ENCODE assay signal across 15 cellular contexts in the genomic region with DNA sequence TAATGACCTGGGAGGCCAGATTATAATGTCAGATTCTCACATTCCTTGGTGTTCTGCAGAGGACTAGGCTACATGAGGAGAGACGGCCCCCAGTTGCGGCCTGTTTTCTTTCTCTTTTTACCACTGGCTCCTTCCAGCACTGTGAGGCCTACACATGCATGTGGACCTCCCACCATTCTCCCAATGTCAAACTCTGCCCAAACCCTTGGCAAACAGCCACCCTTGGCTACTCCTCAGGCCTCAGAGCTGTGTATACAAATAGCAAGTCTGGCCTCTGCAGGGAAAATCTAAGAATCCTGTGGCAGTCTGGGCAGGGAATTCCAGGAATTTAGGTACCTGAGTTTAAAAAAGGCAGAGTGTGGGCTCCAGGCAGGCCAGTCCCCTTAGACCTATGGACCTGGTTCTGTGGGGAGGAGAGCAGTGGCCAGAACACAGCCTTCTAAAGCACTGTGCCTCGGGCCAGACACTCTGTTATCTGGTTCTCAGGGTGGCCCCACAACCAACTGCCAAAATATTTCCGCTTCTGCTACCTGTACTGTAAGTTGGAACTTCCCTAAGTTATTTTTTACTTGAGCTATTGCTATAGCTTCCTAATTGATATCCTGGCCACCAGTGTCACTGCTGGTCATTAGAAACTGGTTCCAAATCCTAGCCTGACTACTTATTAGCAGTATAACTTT. TPM values are rescaled to one million over a fixed set of nuclear protein-coding genes. Genes with fewer than 3 reads are reported as not detected.
DNase-seq lines count a peak whose midpoint lies in the region; ATAC-seq and TF ChIP-seq lines count a peak whose summit lies in the region.
"Had no signal": no experiment of that assay in that cellular context is flagged by ENCODE, and none has a peak within 500 bp of the region (broad histone marks: within the 10 kb centered on the region; RNA-seq: fewer than 3 reads in every experiment).

No MANE protein-coding gene starts in this region.

- peaks cover 31% of the 10 kb centered on the region for H3K4me1 ChIP-seq in osteoblast (ENCODE audit: insufficient read depth, low read length)
- H3K4me1 ChIP-seq: HAP-1, prostate gland had no signal

- no peak overlapping the region for H3K27ac ChIP-seq in osteoblast (ENCODE audit: low read depth, low read length)
- H3K27ac ChIP-seq: PC-9, prostate gland had no signal

- no peaks in the 10 kb centered on the region for H3K9me3 ChIP-seq in osteoblast (ENCODE audit: low read depth, low read length)
- H3K9me3 ChIP-seq: HAP-1, prostate gland had no signal

- DNase-seq in ELF-1 (ENCODE audit: low read depth, low spot score) (peak; percentile 74), UCSD-AML1 (lab: John Stamatoyannopoulos, UW; ENCODE audit: unreplicated experiment) (peak; percentile 26), fibroblast of mammary gland (ENCODE audit: low read depth) (peak; percentile 17), osteoblast (ENCODE audit: insufficient read length, low spot score, missing footprints) (no peak)
- no peak for DNase-seq in stimulated activated CD4-positive, alpha-beta T cell treated with anti-CD3 and anti-CD28 coated beads, Interleukin-4, amount 100 ng/mL, for 1 hour
- DNase-seq in stimulated activated CD4-positive, alpha-beta T cell treated with anti-CD3 and anti-CD28 coated beads, Interleukin-4, amount 100 ng/mL, for 4 hours, result no peak
- DNase-seq: activated CD4-positive, alpha-beta T cell treated with anti-CD3 and anti-CD28 coated beads for 48 hours; activated T-cell treated with anti-CD3 and anti-CD28 coated beads, Interleukin-2, amount 50 U/mL, for 48 hours; aorta; PC-9; stimulated activated naive CD8-positive, alpha-beta T cell treated with anti-CD3 and anti-CD28 coated beads, Interleukin-15, Interleukin-2, amounts not matched to agents 100 U/mL and 50 U/mL, for 24 hours had no signal

- H3K4me2 ChIP-seq in osteoblast (ENCODE audit: insufficient read depth, low read length), result no peak overlapping the region
- H3K4me2 ChIP-seq: PC-9 had no signal

- no peaks in the 10 kb centered on the region for H3K36me3 ChIP-seq in osteoblast (ENCODE audit: insufficient read depth, low read length)
- H3K36me3 ChIP-seq: HAP-1, prostate gland had no signal

- peak overlapping the region; percentile 51 for H2AFZ ChIP-seq in osteoblast (ENCODE audit: low read length)
- H2AFZ ChIP-seq: PC-9 had no signal

- TF ChIP-seq CTCF in fibroblast of mammary gland (conservative IDR thresholded peaks at IDR 0.05; ENCODE audit: control insufficient read depth, insufficient read depth, low read depth, low read length) (no peak), osteoblast (IDR thresholded peaks at IDR 0.05; ENCODE audit: extremely low read depth, low read depth, low read length) (no peak)

- no peaks in the 10 kb centered on the region for H3K27me3 ChIP-seq in osteoblast (ENCODE audit: insufficient read depth, low read length)

- H4K20me1 ChIP-seq in osteoblast (ENCODE audit: insufficient read depth, low read length), result no peaks in the 10 kb centered on the region

- ATAC-seq in GM21360 (IDR thresholded peaks at IDR 0.05; ENCODE audit: unreplicated experiment), result no peak
- ATAC-seq in HG03460 (IDR thresholded peaks at IDR 0.05; ENCODE audit: unreplicated experiment), result no peak
- ATAC-seq: stimulated activated naive CD8-positive, alpha-beta T cell treated with anti-CD3 and anti-CD28 coated beads, Interleukin-15, Interleukin-2, amounts not matched to agents 100 U/mL and 50 U/mL, for 24 hours had no signal

- no peak overlapping the region for H3K4me3 ChIP-seq in fibroblast of mammary gland (ENCODE audit: control insufficient read depth, low read depth, low read length)
- H3K4me3 ChIP-seq in osteoblast (ENCODE audit: insufficient read depth, low read length), result no peak overlapping the region
- H3K4me3 ChIP-seq: HAP-1, PC-9, prostate gland had no signal

- no peaks in the 10 kb centered on the region for H3K79me2 ChIP-seq in osteoblast (ENCODE audit: insufficient read depth, low read length)

RNA-seq across cellular contexts. Expression of a gene that starts 19.9 kb away (rescaled TPM):
- 28.3 and 33.3 TPM in 2 replicates for total RNA-seq in osteoblast

Comparison
In these comparisons a context has a peak if more than half of its experiments do, and no peak if none do; other contexts are left out.
1. DNase-seq: peak in ELF-1 (single experiment), UCSD-AML1 (single experiment) and fibroblast of mammary gland (single experiment); none in osteoblast (single experiment), stimulated activated CD4-positive, alpha-beta T cell treated with anti-CD3 and anti-CD28 coated beads, Interleukin-4, amount 100 ng/mL, for 1 hour (single experiment) and stimulated activated CD4-positive, alpha-beta T cell treated with anti-CD3 and anti-CD28 coated beads, Interleukin-4, amount 100 ng/mL, for 4 hours (0 of 2).